30 cellular contexts compared by ENCODE assay signal in the genomic region with DNA sequence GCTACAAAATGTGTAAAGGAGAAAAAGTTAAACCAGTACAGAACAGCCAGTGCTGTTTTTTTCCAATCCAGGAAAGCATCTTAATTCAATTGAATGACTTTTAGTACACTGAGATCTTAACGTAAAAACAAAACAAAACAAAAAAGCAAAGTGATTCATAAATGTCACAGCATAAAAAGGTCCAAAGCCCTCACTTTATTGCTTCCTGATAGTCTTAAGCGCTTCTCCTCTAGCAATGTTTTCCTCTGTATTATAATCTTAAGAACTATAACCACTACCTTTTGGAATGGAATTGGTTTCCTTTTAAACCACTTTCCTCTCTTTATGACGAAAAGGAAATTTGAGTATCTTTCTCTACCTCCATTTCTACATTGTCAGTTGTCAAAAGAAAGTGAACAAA.
"Had no signal": no experiment of that assay in that cellular context is flagged by ENCODE, and none has a peak within 500 bp of the region (broad histone marks: within the 10 kb centered on the region; RNA-seq: fewer than 3 reads in every experiment).

No MANE protein-coding gene starts in this region.

- H3K27me3 Mint-ChIP-seq: activated CD8-positive, alpha-beta memory T cell treated with anti-CD3 and anti-CD28 coated beads, Interleukin-2, amount 10 ng/mL, durations not matched to agents 7 days and 5 days; activated naive CD8-positive, alpha-beta T cell treated with anti-CD3 and anti-CD28 coated beads, Interleukin-2, amount 50 U/mL, for 24 hours; central memory CD8-positive, alpha-beta T cell; stimulated activated naive B cell treated with anti-CD40 and anti-IgM and Interleukin-4, amounts not matched to agents 10 μg/mL and 1 μg/mL and 100 μg/mL, for 72 hours had no signal

- H3K27ac Mint-ChIP-seq: activated CD8-positive, alpha-beta memory T cell treated with anti-CD3 and anti-CD28 coated beads, Interleukin-2, amount 10 ng/mL, durations not matched to agents 7 days and 5 days; activated CD8-positive, alpha-beta T cell treated with anti-CD3 and anti-CD28 coated beads, Interleukin-2, amount 10 ng/mL, durations not matched to agents 7 days and 5 days; activated naive CD4-positive, alpha-beta T cell treated with anti-CD3 and anti-CD28 coated beads, Interleukin-2, amount 50 U/mL, for 24 hours; activated naive CD8-positive, alpha-beta T cell treated with anti-CD3 and anti-CD28 coated beads, Interleukin-2, amount 50 U/mL, for 24 hours; activated T-helper 2 cell treated with anti-CD3 and anti-CD28 coated beads, Interferon-gamma antibody, Interleukin-2, Interleukin-4, amounts not matched to agents 10 μg/mL and 5 μg/mL and 100 μg/mL, durations not matched to agents 14 hours and 24 hours and 36 hours; neural progenitor cell; stimulated activated naive B cell treated with anti-CD40 and anti-IgM and Interleukin-4, amounts not matched to agents 10 μg/mL and 1 μg/mL and 100 μg/mL, for 72 hours; T-helper 1 cell treated with Interleukin-12 subunit alpha and Interleukin-12 subunit beta and Interleukin-4 antibody, amounts not matched to agents 30 μg/mL and 1 μg/mL, for 36 hours had no signal

- H3K4me1 Mint-ChIP-seq: activated CD8-positive, alpha-beta memory T cell treated with anti-CD3 and anti-CD28 coated beads, Interleukin-2, amount 10 ng/mL, durations not matched to agents 7 days and 5 days; activated naive CD4-positive, alpha-beta T cell treated with anti-CD3 and anti-CD28 coated beads, Interleukin-2, amount 50 U/mL, for 24 hours; activated naive CD8-positive, alpha-beta T cell treated with anti-CD3 and anti-CD28 coated beads, Interleukin-2, amount 50 U/mL, for 24 hours; central memory CD8-positive, alpha-beta T cell; naive B cell; stimulated activated naive B cell treated with anti-CD40 and anti-IgM and Interleukin-4, amounts not matched to agents 10 μg/mL and 1 μg/mL and 100 μg/mL, for 72 hours had no signal

- ATAC-seq: activated CD4-positive, CD25-positive, alpha-beta regulatory T cell treated with anti-CD3 and anti-CD28 coated beads, Interleukin-2, amount 50 U/mL, for 24 hours; activated CD8-positive, alpha-beta memory T cell treated with anti-CD3 and anti-CD28 coated beads, Interleukin-2, amount 10 ng/mL, durations not matched to agents 7 days and 5 days; activated CD8-positive, alpha-beta T cell treated with anti-CD3 and anti-CD28 coated beads, Interleukin-2, amount 10 ng/mL, durations not matched to agents 7 days and 5 days; activated naive CD8-positive, alpha-beta T cell treated with anti-CD3 and anti-CD28 coated beads, Interleukin-2, amount 50 U/mL, for 24 hours; psoas muscle; stimulated activated naive B cell treated with anti-CD40 and anti-IgM and Interleukin-4, amounts not matched to agents 10 μg/mL and 1 μg/mL and 100 μg/mL, for 72 hours had no signal

- H3K79me2 ChIP-seq: parathyroid adenoma had no signal

- DNase-seq: activated CD4-positive, alpha-beta T cell treated with anti-CD3 and anti-CD28 coated beads for 48 hours; activated CD8-positive, alpha-beta memory T cell treated with anti-CD3 and anti-CD28 coated beads, Interleukin-2, amount 10 ng/mL, durations not matched to agents 7 days and 5 days; activated CD8-positive, alpha-beta T cell treated with anti-CD3 and anti-CD28 coated beads, Interleukin-2, amount 10 ng/mL, durations not matched to agents 7 days and 5 days; activated naive CD8-positive, alpha-beta T cell treated with anti-CD3 and anti-CD28 coated beads, Interleukin-2, amount 50 U/mL, for 24 hours; activated T-cell treated with anti-CD3 and anti-CD28 coated beads, Interleukin-2, amount 50 U/mL, for 48 hours; amygdala; dermis blood vessel endothelial cell; effector CD4-positive, alpha-beta T cell; left ventricle myocardium inferior; naive B cell; occipital lobe; psoas muscle; sigmoid colon; stimulated activated CD4-positive, alpha-beta T cell treated with anti-CD3 and anti-CD28 coated beads, Interleukin-15, amount 100 ng/mL, for 24 hours; stimulated activated CD4-positive, alpha-beta T cell treated with anti-CD3 and anti-CD28 coated beads, Interleukin-2, amount 100 ng/mL, for 24 hours; stimulated activated naive B cell treated with anti-CD40 and anti-IgM and Interleukin-4, amounts not matched to agents 10 μg/mL and 1 μg/mL and 100 μg/mL, for 72 hours; stomach; T-helper 9 cell; tibial artery had no signal

- H3K27me3 ChIP-seq: breast epithelium, esophagus muscularis mucosa, neural progenitor cell, sigmoid colon, stomach, tibial artery had no signal

- H3K36me3 ChIP-seq: breast epithelium, esophagus muscularis mucosa, left ventricle myocardium inferior, neural progenitor cell, sigmoid colon, stomach, tibial artery had no signal

- H3K4me1 ChIP-seq: breast epithelium, parathyroid adenoma, psoas muscle, sigmoid colon, stomach, tibial artery had no signal

- H2AFZ ChIP-seq: neural progenitor cell, parathyroid adenoma had no signal

- H3K9ac ChIP-seq: neural progenitor cell, parathyroid adenoma had no signal

- H3K4me2 ChIP-seq: neural progenitor cell had no signal

- H3K27ac ChIP-seq: esophagus muscularis mucosa, left ventricle myocardium inferior, parathyroid adenoma, psoas muscle, sigmoid colon, stomach, tibial artery, VCaP had no signal

- H3K4me3 ChIP-seq: breast epithelium, esophagus muscularis mucosa, left ventricle myocardium inferior, lung, neural progenitor cell, psoas muscle, sigmoid colon, stomach, tibial artery had no signal

- H3K9me3 Mint-ChIP-seq: activated naive CD4-positive, alpha-beta T cell treated with anti-CD3 and anti-CD28 coated beads, Interleukin-2, amount 50 U/mL, for 24 hours had no signal

- H3K36me3 Mint-ChIP-seq: activated CD8-positive, alpha-beta memory T cell treated with anti-CD3 and anti-CD28 coated beads, Interleukin-2, amount 10 ng/mL, durations not matched to agents 7 days and 5 days; activated naive CD4-positive, alpha-beta T cell treated with anti-CD3 and anti-CD28 coated beads, Interleukin-2, amount 50 U/mL, for 24 hours; naive B cell; stimulated activated naive B cell treated with anti-CD40 and anti-IgM and Interleukin-4, amounts not matched to agents 10 μg/mL and 1 μg/mL and 100 μg/mL, for 72 hours had no signal

- H3K9me3 ChIP-seq: sigmoid colon had no signal

- H3K4me3 Mint-ChIP-seq: activated CD8-positive, alpha-beta memory T cell treated with anti-CD3 and anti-CD28 coated beads, Interleukin-2, amount 10 ng/mL, durations not matched to agents 7 days and 5 days; activated CD8-positive, alpha-beta T cell treated with anti-CD3 and anti-CD28 coated beads, Interleukin-2, amount 10 ng/mL, durations not matched to agents 7 days and 5 days; activated naive CD4-positive, alpha-beta T cell treated with anti-CD3 and anti-CD28 coated beads, Interleukin-2, amount 50 U/mL, for 24 hours; activated naive CD8-positive, alpha-beta T cell treated with anti-CD3 and anti-CD28 coated beads, Interleukin-2, amount 50 U/mL, for 24 hours; central memory CD8-positive, alpha-beta T cell; naive B cell; neural progenitor cell; stimulated activated naive B cell treated with anti-CD40 and anti-IgM and Interleukin-4, amounts not matched to agents 10 μg/mL and 1 μg/mL and 100 μg/mL, for 72 hours; T-helper 1 cell treated with Interleukin-12 subunit alpha and Interleukin-12 subunit beta and Interleukin-4 antibody, amounts not matched to agents 30 μg/mL and 1 μg/mL, for 36 hours had no signal
